In genomic region chr10:94288361-94289116, GRCh38 we compare ENCODE assay signal across 19 cellular contexts.
DNase-seq lines count a peak whose midpoint lies in the region; ATAC-seq and TF ChIP-seq lines count a peak whose summit lies in the region.
"Had no signal": no experiment of that assay in that cellular context is flagged by ENCODE, and none has a peak within 500 bp of the region (broad histone marks: within the 10 kb centered on the region; RNA-seq: fewer than 3 reads in every experiment).

No MANE protein-coding gene starts in this region.

- H3K27me3 ChIP-seq in HUES48 (ENCODE audit: control insufficient read depth, insufficient read depth, low read length) (no peaks in the 10 kb centered on the region), right lobe of liver (no peaks in the 10 kb centered on the region), upper lobe of left lung (no peaks in the 10 kb centered on the region)

- TF ChIP-seq POLR2A in right lobe of liver (IDR thresholded peaks at IDR 0.05): no peak
- no peak for TF ChIP-seq POLR2A in upper lobe of left lung (IDR thresholded peaks at IDR 0.05)

- no peak for TF ChIP-seq CTCF in right lobe of liver (IDR thresholded peaks at IDR 0.05)
- TF ChIP-seq CTCF in upper lobe of left lung (IDR thresholded peaks at IDR 0.05): no peak

- intact Hi-C loops in right lobe of liver (cut with DNase I): no loop called here

- TF ChIP-seq EP300 in upper lobe of left lung (IDR thresholded peaks at IDR 0.05): no peak

- 87% methylated on average over 3 of the region's 3 CpGs for WGBS in right lobe of liver (ENCODE audit: insufficient coverage, low coverage, low lambda C conversion rate, missing lambda C conversion rate)
- WGBS in upper lobe of left lung, 2 donors: 86 to 92% methylated on average over 2 to 3 of the region's 3 CpGs

- peak; percentile 9 for DNase-seq in cerebellar cortex (ENCODE audit: low spot score)
- peak; percentile 12 for DNase-seq in medulla oblongata (ENCODE audit: extremely low spot score)
- no peak for DNase-seq in right lobe of liver
- no peak for DNase-seq in upper lobe of left lung
- DNase-seq in RPMI8226: no peak
- DNase-seq: ACHN, DMS79, NCI-H1105, NCI-H1694 treated with DMSO at 0.1 percent for 48 hours, NCI-H510A, NCI-H774, PC-3, SIG-M5 had no signal

- no peak overlapping the region for H3K4me3 ChIP-seq in HUES48 (ENCODE audit: low read depth, low read length)
- no peak overlapping the region for H3K4me3 ChIP-seq in right lobe of liver
- H3K4me3 ChIP-seq in upper lobe of left lung: no peak overlapping the region
- H3K4me3 ChIP-seq: K562 had no signal

- H3K9me3 ChIP-seq in HUES48 (ENCODE audit: control insufficient read depth, insufficient read depth, low read length) (no peaks in the 10 kb centered on the region), right lobe of liver (no peaks in the 10 kb centered on the region), upper lobe of left lung (no peaks in the 10 kb centered on the region)

- no peaks in the 10 kb centered on the region for H3K36me3 ChIP-seq in HUES48 (ENCODE audit: control insufficient read depth, insufficient read depth, low read length)
- H3K36me3 ChIP-seq in right lobe of liver: no peaks in the 10 kb centered on the region
- no peaks in the 10 kb centered on the region for H3K36me3 ChIP-seq in upper lobe of left lung

- no peak overlapping the region for H3K9ac ChIP-seq in HUES48 (ENCODE audit: low read depth, low read length)

- ATAC-seq in HG02981 (IDR thresholded peaks at IDR 0.05; ENCODE audit: unreplicated experiment) (no peak), right lobe of liver (no peak), upper lobe of left lung (ENCODE audit: low FRiP score in 2 of 2) (no peak)
- ATAC-seq: HCT116, K562, PC-3 had no signal

- H3K27ac ChIP-seq in HUES48 (ENCODE audit: low read depth, low read length) (peak overlapping the region; percentile 23), right lobe of liver (no peak overlapping the region), upper lobe of left lung (no peak overlapping the region)
- H3K27ac ChIP-seq: C4-2B, RWPE1 had no signal

- H3K4me1 ChIP-seq in HUES48 (ENCODE audit: control insufficient read depth, insufficient read depth, low read length) (peaks cover 16% of the 10 kb centered on the region), right lobe of liver (peaks cover 0 to 3% (median 0%) of the 10 kb centered on the region in 4 donors), upper lobe of left lung (no peaks in the 10 kb centered on the region)

Comparison
In these comparisons a context has a peak if more than half of its experiments do, and no peak if none do; other contexts are left out.
1. DNase-seq: peak in cerebellar cortex (single experiment) and medulla oblongata (single experiment); none in right lobe of liver (0 of 3), upper lobe of left lung (0 of 2) and RPMI8226 (single experiment).